Comparison of ENCODE assay signal across 8 cellular contexts in the genomic region with DNA sequence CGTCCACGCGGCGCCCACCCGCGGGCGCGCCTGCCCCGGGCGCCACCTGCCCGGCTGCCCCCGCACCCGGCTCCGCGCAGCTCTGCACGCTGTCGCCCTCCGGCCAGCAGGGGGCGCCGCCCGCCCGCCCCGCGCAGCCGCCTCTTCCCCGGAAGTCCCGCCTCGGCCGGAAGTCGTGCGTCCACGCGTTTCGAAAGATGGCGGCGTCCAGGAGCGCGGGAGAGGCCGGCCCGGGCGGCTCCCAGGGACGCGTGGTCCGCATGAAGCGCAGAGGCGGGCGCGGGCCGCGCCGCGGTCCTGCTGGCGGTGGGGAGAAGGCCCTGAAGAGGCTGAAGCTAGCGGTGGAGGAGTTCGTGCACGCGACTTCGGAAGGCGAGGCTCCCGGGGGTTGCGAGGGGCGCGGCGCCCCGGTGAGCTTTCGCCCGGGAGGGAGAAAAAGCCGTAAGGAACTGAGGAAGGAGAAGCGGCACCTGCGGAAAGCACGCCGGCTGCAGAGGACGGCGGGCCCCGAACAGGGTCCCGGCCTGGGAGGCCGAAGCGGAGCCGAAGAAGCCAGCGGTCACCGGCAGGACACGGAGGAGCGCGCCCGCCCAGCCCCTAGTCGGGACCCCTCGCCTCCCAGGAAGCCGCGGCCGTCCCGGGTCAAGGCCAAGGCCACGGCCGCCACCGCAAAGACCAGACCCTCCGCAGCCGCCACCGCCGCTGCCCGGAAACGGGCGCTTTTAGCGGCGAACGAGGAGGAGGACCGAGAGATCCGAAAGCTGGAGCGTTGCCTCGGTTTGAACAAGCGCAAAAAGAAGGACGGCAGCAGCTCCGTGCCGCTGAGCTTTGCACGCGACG. TPM values are rescaled to one million over a fixed set of nuclear protein-coding genes. Genes with fewer than 3 reads are reported as not detected.
DNase-seq lines count a peak whose midpoint lies in the region; ATAC-seq and TF ChIP-seq lines count a peak whose summit lies in the region.

NOM1 (plus strand) TSS at position 172 of the 840 bp plus-strand sequence; CDS start at position 198, 26 bp downstream.

- H3K4me3 Mint-ChIP-seq in activated T-helper 2 cell treated with anti-CD3 and anti-CD28 coated beads, Interferon-gamma antibody, Interleukin-2, Interleukin-4, amounts not matched to agents 10 μg/mL and 5 μg/mL and 100 μg/mL, durations not matched to agents 14 hours and 24 hours and 36 hours (ENCODE audit: low read depth), result peak within 1 kb of the TSS; percentile 92
- H3K4me3 Mint-ChIP-seq in neural progenitor cell, result peak within 1 kb of the TSS; percentile 92

- peak; percentile 85 for ATAC-seq in GM21786 (IDR thresholded peaks at IDR 0.05; ENCODE audit: unreplicated experiment)

- H3K27me3 ChIP-seq in KMS-11 (ENCODE audit: insufficient read depth, low read depth), result no peaks in the 10 kb centered on the region
- H3K27me3 ChIP-seq in neural progenitor cell, result no peaks in the 10 kb centered on the region
- peaks cover under 1 to 5% of the 10 kb centered on the region in 2 donors for H3K27me3 ChIP-seq in stomach smooth muscle (ENCODE audit: control insufficient read depth in 1 of 2, insufficient read depth in 2 of 2, low read length in 2 of 2)

- CTCF ChIA-PET in RWPE1 (lab: Yijun Ruan, JAX), result interaction anchor here (0.8 to 1.0 kb wide), 3 partner anchors 18 to 1087 kb away, joined by 3 to 4 read pairs (median 3); no protein-coding TSS in a partner anchor

- peaks cover 52% of the 10 kb centered on the region for H3K79me2 ChIP-seq in KMS-11 (ENCODE audit: insufficient read depth, low read depth)
- H3K79me2 ChIP-seq in neural progenitor cell (ENCODE audit: low read depth), result peaks cover 33% of the 10 kb centered on the region

- peaks cover 41% of the 10 kb centered on the region for H3K36me3 Mint-ChIP-seq in activated T-helper 2 cell treated with anti-CD3 and anti-CD28 coated beads, Interferon-gamma antibody, Interleukin-2, Interleukin-4, amounts not matched to agents 10 μg/mL and 5 μg/mL and 100 μg/mL, durations not matched to agents 14 hours and 24 hours and 36 hours (ENCODE audit: low read depth)
- H3K36me3 Mint-ChIP-seq in neural progenitor cell, result peaks cover 8% of the 10 kb centered on the region

- peaks cover 20% of the 10 kb centered on the region for H3K27me3 Mint-ChIP-seq in activated T-helper 2 cell treated with anti-CD3 and anti-CD28 coated beads, Interferon-gamma antibody, Interleukin-2, Interleukin-4, amounts not matched to agents 10 μg/mL and 5 μg/mL and 100 μg/mL, durations not matched to agents 14 hours and 24 hours and 36 hours (ENCODE audit: low read depth)
- H3K27me3 Mint-ChIP-seq in neural progenitor cell (ENCODE audit: insufficient read depth, low read depth), result peaks cover 4% of the 10 kb centered on the region

- intact Hi-C loops in activated T-helper 2 cell treated with anti-CD3 and anti-CD28 coated beads, Interferon-gamma antibody, Interleukin-2, Interleukin-4, amounts not matched to agents 10 μg/mL and 5 μg/mL and 100 μg/mL, durations not matched to agents 14 hours and 24 hours and 36 hours (cut with micrococcal nuclease), result loop anchor here (1.0 to 5.0 kb wide), 2 partner anchors 42 to 56 kb away; partner anchors contain the start of gene LMBR1

- peaks cover 24% of the 10 kb centered on the region for H3K4me1 Mint-ChIP-seq in activated T-helper 2 cell treated with anti-CD3 and anti-CD28 coated beads, Interferon-gamma antibody, Interleukin-2, Interleukin-4, amounts not matched to agents 10 μg/mL and 5 μg/mL and 100 μg/mL, durations not matched to agents 14 hours and 24 hours and 36 hours (ENCODE audit: low read depth)
- H3K4me1 Mint-ChIP-seq in neural progenitor cell, result peaks cover 23% of the 10 kb centered on the region

- DNase-seq in ELR (ENCODE audit: low read depth) (peak; percentile 88), RWPE1 (ENCODE audit: low spot score) (peak; percentile 74), fibroblast of villous mesenchyme (ENCODE audit: low read depth) (peak; percentile 85), neural progenitor cell (ENCODE audit: low spot score) (peak; percentile 95)
- peak; percentile 84 for DNase-seq in activated T-helper 2 cell treated with anti-CD3 and anti-CD28 coated beads, Interferon-gamma antibody, Interleukin-2, Interleukin-4, amounts not matched to agents 10 μg/mL and 5 μg/mL and 100 μg/mL, durations not matched to agents 14 hours and 24 hours and 36 hours (ENCODE audit: low spot score)

- H3K9me3 Mint-ChIP-seq in activated T-helper 2 cell treated with anti-CD3 and anti-CD28 coated beads, Interferon-gamma antibody, Interleukin-2, Interleukin-4, amounts not matched to agents 10 μg/mL and 5 μg/mL and 100 μg/mL, durations not matched to agents 14 hours and 24 hours and 36 hours, result no peaks in the 10 kb centered on the region
- H3K9me3 Mint-ChIP-seq in neural progenitor cell, result no peaks in the 10 kb centered on the region

- H3K4me2 ChIP-seq in KMS-11 (peak within 1 kb of the TSS; percentile 85), neural progenitor cell (peak within 1 kb of the TSS; percentile 92)

- TF ChIP-seq CTCF in KMS-11 (conservative IDR thresholded peaks at IDR 0.05; ENCODE audit: low read depth, low read length) (peak; percentile 58), RWPE1 (conservative IDR thresholded peaks at IDR 0.05; ENCODE audit: low read depth) (peak; percentile 99), fibroblast of villous mesenchyme (IDR thresholded peaks at IDR 0.05; ENCODE audit: insufficient read depth, low read depth, low read length) (peak; percentile 70), neural progenitor cell (IDR thresholded peaks at IDR 0.05) (peak; percentile 70)

- H4K20me1 ChIP-seq in KMS-11 (ENCODE audit: insufficient read depth), result peaks cover 28% of the 10 kb centered on the region
- H4K20me1 ChIP-seq in neural progenitor cell (ENCODE audit: low read depth), result peaks cover 27% of the 10 kb centered on the region

- H3F3A ChIP-seq in neural progenitor cell (ENCODE audit: low read depth), result no peaks in the 10 kb centered on the region

- peak within 1 kb of the TSS; percentile 89 for H3K27ac Mint-ChIP-seq in activated T-helper 2 cell treated with anti-CD3 and anti-CD28 coated beads, Interferon-gamma antibody, Interleukin-2, Interleukin-4, amounts not matched to agents 10 μg/mL and 5 μg/mL and 100 μg/mL, durations not matched to agents 14 hours and 24 hours and 36 hours
- no peak within 1 kb of the TSS for H3K27ac Mint-ChIP-seq in neural progenitor cell

- peak within 1 kb of the TSS; percentile 98 for H2AFZ ChIP-seq in KMS-11 (ENCODE audit: low read depth)
- peak within 1 kb of the TSS; percentile 84 for H2AFZ ChIP-seq in neural progenitor cell (replicated peaks)

- H3K9me3 ChIP-seq in neural progenitor cell (ENCODE audit: low read depth) (no peaks in the 10 kb centered on the region), stomach smooth muscle (ENCODE audit: control insufficient read depth in 2 of 2, low read length in 2 of 2) (no peaks in the 10 kb centered on the region)

- POLR2A ChIA-PET in RWPE1 (lab: Yijun Ruan, JAX; ENCODE audit: low non-redundant PET), result no interaction called here

- H3K27ac ChIP-seq in KMS-11, result peak within 1 kb of the TSS; percentile 78
- H3K27ac ChIP-seq in RWPE1, result peak within 1 kb of the TSS; percentile 76
- H3K27ac ChIP-seq in neural progenitor cell, result no peak within 1 kb of the TSS
- H3K27ac ChIP-seq in stomach smooth muscle (ENCODE audit: low read length), result no peak within 1 kb of the TSS

- peaks cover 26% of the 10 kb centered on the region for H3K36me3 ChIP-seq in KMS-11 (ENCODE audit: insufficient read depth)
- no peaks in the 10 kb centered on the region for H3K36me3 ChIP-seq in neural progenitor cell
- peaks cover 19 to 23% of the 10 kb centered on the region in 2 donors for H3K36me3 ChIP-seq in stomach smooth muscle (ENCODE audit: control insufficient read depth in 2 of 2, insufficient read depth in 2 of 2, low read length in 2 of 2)

- H3K4me1 ChIP-seq in KMS-11 (ENCODE audit: low read depth, poor library complexity, severe bottlenecking), result peaks cover 23% of the 10 kb centered on the region
- peaks cover 16% of the 10 kb centered on the region for H3K4me1 ChIP-seq in neural progenitor cell
- H3K4me1 ChIP-seq in stomach smooth muscle (ENCODE audit: control insufficient read depth, insufficient read depth, low read length), result peaks cover 26% of the 10 kb centered on the region

- peak within 1 kb of the TSS; percentile 94 for H3K9ac ChIP-seq in KMS-11
- H3K9ac ChIP-seq in neural progenitor cell, result peak within 1 kb of the TSS; percentile 63
- peak within 1 kb of the TSS; percentile 66 for H3K9ac ChIP-seq in stomach smooth muscle (ENCODE audit: low read length in 2 of 2)

- H3K4me3 ChIP-seq in KMS-11 (IDR thresholded peaks at IDR 0.05; ENCODE audit: insufficient read depth, low read depth, low read length) (peak within 1 kb of the TSS; percentile 71), fibroblast of villous mesenchyme (ENCODE audit: low read depth, low read length) (peak within 1 kb of the TSS; percentile 91), neural progenitor cell (peak within 1 kb of the TSS; percentile 75), stomach smooth muscle (ENCODE audit: low read length in 2 of 2) (peak within 1 kb of the TSS; percentile 76 to 91)

RNA-seq across cellular contexts. Expression of gene NOM1, which starts in this region (rescaled TPM):
- 46.7 and 47.2 TPM in 2 replicates for total RNA-seq in activated T-helper 2 cell treated with anti-CD3 and anti-CD28 coated beads, Interferon-gamma antibody, Interleukin-2, Interleukin-4, amounts not matched to agents 10 μg/mL and 5 μg/mL and 100 μg/mL, durations not matched to agents 14 hours and 24 hours and 36 hours
- 15.8 and 19.0 TPM in 2 replicates for total RNA-seq in fibroblast of villous mesenchyme
- total RNA-seq in neural progenitor cell (ENCODE audit: low replicate concordance), result 10.9 and 18.5 TPM in 2 replicates

Comparison
In these comparisons a context has a peak if more than half of its experiments do, and no peak if none do; other contexts are left out.
1. H3K27ac ChIP-seq: peak in KMS-11 (single experiment) and RWPE1 (single experiment); none in neural progenitor cell (single experiment) and stomach smooth muscle (single experiment).
2. Peak in every context shown above with its lines, with median percentiles within 50 percentile points of each other: DNase-seq, H3K4me3 ChIP-seq, H3K9ac ChIP-seq and CTCF ChIP-seq.